Comparison of ENCODE assay signal across 1 cellular context in the genomic region with DNA sequence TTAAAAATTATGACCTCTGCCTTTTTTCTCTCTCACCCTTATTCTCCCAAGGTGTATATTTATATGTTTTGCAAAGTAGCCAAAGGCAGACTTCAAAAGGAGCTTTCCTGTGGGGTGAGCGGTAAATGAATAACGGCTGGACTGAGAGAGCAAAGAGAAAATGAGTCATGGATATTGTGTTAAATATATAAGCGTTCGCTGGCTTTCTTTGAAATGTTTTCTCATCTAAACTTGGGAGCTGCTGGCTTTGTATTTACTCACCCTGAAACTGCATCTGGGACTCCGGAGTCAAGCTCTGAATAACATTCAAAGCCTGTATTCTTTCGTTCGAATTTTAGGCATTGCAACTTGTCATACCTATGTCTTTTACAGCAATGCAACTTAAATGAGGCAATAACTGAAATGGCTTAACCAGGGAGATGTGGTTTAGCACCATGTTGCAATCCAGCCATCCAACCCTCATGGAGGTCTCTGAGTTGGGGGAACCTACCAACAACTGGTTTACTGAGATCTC.
TF ChIP-seq lines count a peak whose summit lies in the region.

No MANE protein-coding gene starts in this region.

TF ChIP-seq in HepG2, 621 proteins besides CTCF, POLR2A, EP300 and RAD21 (continued from another document and continues in another):
- TF ChIP-seq DMAP1 (CRISPR knock-in tag; IDR thresholded peaks at IDR 0.05) (no peak), PHF20 (CRISPR knock-in tag; IDR thresholded peaks at IDR 0.05) (no peak), HOXA9 (CRISPR knock-in tag; IDR thresholded peaks at IDR 0.05; ENCODE audit: borderline replicate concordance) (no peak), SNAPC2 (CRISPR knock-in tag; IDR thresholded peaks at IDR 0.05) (no peak), ZNF891 (CRISPR knock-in tag; IDR thresholded peaks at IDR 0.05) (no peak), ZNF605 (CRISPR knock-in tag; IDR thresholded peaks at IDR 0.05) (no peak), ATRX (CRISPR knock-in tag; IDR thresholded peaks at IDR 0.05; ENCODE audit: borderline replicate concordance) (no peak), CCAR2 (optimal IDR thresholded peaks at IDR 0.05; ENCODE audit: low read depth, low read length) (no peak), RORA (CRISPR knock-in tag; IDR thresholded peaks at IDR 0.05) (no peak), ZNF563 (CRISPR knock-in tag; IDR thresholded peaks at IDR 0.05) (no peak), ZNF496 (CRISPR knock-in tag; IDR thresholded peaks at IDR 0.05; ENCODE audit: insufficient replicate concordance) (no peak), ZSCAN31 (CRISPR knock-in tag; IDR thresholded peaks at IDR 0.05; ENCODE audit: low read depth) (no peak), NR2F6 (IDR thresholded peaks at IDR 0.05) (peak; percentile 90), NR2F6 (CRISPR knock-in tag; IDR thresholded peaks at IDR 0.05) (peak; percentile 80), RBFOX2 (IDR thresholded peaks at IDR 0.05; ENCODE audit: low read depth, low read length) (no peak; the same call in 1 of the 2 replicates), TGIF2 (CRISPR knock-in tag; IDR thresholded peaks at IDR 0.05) (no peak), EED (CRISPR knock-in tag; IDR thresholded peaks at IDR 0.05) (no peak), KLF16 (CRISPR knock-in tag; IDR thresholded peaks at IDR 0.05) (no peak; a peak in 1 of 4 replicates), MAZ (IDR thresholded peaks at IDR 0.05; ENCODE audit: borderline replicate concordance, low read depth, low read length) (no peak), MAZ (CRISPR knock-in tag; IDR thresholded peaks at IDR 0.05; ENCODE audit: low read depth) (0 out of 2 replicates have a peak, but pooled peaks have one; percentile 43), GZF1 (CRISPR knock-in tag; IDR thresholded peaks at IDR 0.05) (0 out of 2 replicates have a peak, but pooled peaks have one; percentile 28), TBP (CRISPR knock-in tag; IDR thresholded peaks at IDR 0.05) (no peak), ZFP90 (CRISPR knock-in tag; IDR thresholded peaks at IDR 0.05; ENCODE audit: borderline replicate concordance) (no peak), KLF15 (CRISPR knock-in tag; IDR thresholded peaks at IDR 0.05; ENCODE audit: borderline replicate concordance) (no peak), ZNF232 (CRISPR knock-in tag; IDR thresholded peaks at IDR 0.05; ENCODE audit: borderline replicate concordance) (no peak)
- TF ChIP-seq, protein P1, sequence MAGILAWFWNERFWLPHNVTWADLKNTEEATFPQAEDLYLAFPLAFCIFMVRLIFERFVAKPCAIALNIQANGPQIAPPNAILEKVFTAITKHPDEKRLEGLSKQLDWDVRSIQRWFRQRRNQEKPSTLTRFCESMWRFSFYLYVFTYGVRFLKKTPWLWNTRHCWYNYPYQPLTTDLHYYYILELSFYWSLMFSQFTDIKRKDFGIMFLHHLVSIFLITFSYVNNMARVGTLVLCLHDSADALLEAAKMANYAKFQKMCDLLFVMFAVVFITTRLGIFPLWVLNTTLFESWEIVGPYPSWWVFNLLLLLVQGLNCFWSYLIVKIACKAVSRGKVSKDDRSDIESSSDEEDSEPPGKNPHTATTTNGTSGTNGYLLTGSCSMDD (CRISPR knock-in tag; IDR thresholded peaks at IDR 0.05) = no peak
- TF ChIP-seq, protein P2, sequence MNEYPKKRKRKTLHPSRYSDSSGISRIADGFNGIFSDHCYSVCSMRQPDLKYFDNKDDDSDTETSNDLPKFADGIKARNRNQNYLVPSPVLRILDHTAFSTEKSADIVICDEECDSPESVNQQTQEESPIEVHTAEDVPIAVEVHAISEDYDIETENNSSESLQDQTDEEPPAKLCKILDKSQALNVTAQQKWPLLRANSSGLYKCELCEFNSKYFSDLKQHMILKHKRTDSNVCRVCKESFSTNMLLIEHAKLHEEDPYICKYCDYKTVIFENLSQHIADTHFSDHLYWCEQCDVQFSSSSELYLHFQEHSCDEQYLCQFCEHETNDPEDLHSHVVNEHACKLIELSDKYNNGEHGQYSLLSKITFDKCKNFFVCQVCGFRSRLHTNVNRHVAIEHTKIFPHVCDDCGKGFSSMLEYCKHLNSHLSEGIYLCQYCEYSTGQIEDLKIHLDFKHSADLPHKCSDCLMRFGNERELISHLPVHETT (CRISPR knock-in tag; conservative IDR thresholded peaks at IDR 0.05) = no peak
- TF ChIP-seq, protein P3, sequence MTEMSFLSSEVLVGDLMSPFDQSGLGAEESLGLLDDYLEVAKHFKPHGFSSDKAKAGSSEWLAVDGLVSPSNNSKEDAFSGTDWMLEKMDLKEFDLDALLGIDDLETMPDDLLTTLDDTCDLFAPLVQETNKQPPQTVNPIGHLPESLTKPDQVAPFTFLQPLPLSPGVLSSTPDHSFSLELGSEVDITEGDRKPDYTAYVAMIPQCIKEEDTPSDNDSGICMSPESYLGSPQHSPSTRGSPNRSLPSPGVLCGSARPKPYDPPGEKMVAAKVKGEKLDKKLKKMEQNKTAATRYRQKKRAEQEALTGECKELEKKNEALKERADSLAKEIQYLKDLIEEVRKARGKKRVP (CRISPR knock-in tag; IDR thresholded peaks at IDR 0.05) = peak in 1 of 2 experiments; percentile 90; a peak in 2 of 4 replicates
- TF ChIP-seq, protein P4, sequence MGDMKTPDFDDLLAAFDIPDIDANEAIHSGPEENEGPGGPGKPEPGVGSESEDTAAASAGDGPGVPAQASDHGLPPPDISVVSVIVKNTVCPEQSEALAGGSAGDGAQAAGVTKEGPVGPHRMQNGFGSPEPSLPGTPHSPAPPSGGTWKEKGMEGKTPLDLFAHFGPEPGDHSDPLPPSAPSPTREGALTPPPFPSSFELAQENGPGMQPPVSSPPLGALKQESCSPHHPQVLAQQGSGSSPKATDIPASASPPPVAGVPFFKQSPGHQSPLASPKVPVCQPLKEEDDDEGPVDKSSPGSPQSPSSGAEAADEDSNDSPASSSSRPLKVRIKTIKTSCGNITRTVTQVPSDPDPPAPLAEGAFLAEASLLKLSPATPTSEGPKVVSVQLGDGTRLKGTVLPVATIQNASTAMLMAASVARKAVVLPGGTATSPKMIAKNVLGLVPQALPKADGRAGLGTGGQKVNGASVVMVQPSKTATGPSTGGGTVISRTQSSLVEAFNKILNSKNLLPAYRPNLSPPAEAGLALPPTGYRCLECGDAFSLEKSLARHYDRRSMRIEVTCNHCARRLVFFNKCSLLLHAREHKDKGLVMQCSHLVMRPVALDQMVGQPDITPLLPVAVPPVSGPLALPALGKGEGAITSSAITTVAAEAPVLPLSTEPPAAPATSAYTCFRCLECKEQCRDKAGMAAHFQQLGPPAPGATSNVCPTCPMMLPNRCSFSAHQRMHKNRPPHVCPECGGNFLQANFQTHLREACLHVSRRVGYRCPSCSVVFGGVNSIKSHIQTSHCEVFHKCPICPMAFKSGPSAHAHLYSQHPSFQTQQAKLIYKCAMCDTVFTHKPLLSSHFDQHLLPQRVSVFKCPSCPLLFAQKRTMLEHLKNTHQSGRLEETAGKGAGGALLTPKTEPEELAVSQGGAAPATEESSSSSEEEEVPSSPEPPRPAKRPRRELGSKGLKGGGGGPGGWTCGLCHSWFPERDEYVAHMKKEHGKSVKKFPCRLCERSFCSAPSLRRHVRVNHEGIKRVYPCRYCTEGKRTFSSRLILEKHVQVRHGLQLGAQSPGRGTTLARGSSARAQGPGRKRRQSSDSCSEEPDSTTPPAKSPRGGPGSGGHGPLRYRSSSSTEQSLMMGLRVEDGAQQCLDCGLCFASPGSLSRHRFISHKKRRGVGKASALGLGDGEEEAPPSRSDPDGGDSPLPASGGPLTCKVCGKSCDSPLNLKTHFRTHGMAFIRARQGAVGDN (CRISPR knock-in tag; IDR thresholded peaks at IDR 0.05) = no peak
- TF ChIP-seq, protein P5, sequence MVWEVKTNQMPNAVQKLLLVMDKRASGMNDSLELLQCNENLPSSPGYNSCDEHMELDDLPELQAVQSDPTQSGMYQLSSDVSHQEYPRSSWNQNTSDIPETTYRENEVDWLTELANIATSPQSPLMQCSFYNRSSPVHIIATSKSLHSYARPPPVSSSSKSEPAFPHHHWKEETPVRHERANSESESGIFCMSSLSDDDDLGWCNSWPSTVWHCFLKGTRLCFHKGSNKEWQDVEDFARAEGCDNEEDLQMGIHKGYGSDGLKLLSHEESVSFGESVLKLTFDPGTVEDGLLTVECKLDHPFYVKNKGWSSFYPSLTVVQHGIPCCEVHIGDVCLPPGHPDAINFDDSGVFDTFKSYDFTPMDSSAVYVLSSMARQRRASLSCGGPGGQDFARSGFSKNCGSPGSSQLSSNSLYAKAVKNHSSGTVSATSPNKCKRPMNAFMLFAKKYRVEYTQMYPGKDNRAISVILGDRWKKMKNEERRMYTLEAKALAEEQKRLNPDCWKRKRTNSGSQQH (CRISPR knock-in tag; IDR thresholded peaks at IDR 0.05; ENCODE audit: low read depth) = no peak
- TF ChIP-seq, protein P6, sequence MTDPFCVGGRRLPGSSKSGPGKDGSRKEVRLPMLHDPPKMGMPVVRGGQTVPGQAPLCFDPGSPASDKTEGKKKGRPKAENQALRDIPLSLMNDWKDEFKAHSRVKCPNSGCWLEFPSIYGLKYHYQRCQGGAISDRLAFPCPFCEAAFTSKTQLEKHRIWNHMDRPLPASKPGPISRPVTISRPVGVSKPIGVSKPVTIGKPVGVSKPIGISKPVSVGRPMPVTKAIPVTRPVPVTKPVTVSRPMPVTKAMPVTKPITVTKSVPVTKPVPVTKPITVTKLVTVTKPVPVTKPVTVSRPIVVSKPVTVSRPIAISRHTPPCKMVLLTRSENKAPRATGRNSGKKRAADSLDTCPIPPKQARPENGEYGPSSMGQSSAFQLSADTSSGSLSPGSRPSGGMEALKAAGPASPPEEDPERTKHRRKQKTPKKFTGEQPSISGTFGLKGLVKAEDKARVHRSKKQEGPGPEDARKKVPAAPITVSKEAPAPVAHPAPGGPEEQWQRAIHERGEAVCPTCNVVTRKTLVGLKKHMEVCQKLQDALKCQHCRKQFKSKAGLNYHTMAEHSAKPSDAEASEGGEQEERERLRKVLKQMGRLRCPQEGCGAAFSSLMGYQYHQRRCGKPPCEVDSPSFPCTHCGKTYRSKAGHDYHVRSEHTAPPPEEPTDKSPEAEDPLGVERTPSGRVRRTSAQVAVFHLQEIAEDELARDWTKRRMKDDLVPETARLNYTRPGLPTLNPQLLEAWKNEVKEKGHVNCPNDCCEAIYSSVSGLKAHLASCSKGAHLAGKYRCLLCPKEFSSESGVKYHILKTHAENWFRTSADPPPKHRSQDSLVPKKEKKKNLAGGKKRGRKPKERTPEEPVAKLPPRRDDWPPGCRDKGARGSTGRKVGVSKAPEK (CRISPR knock-in tag; IDR thresholded peaks at IDR 0.05; ENCODE audit: borderline replicate concordance) = 0 out of 2 replicates have a peak, but pooled peaks have one; percentile 46
- TF ChIP-seq, protein P7, sequence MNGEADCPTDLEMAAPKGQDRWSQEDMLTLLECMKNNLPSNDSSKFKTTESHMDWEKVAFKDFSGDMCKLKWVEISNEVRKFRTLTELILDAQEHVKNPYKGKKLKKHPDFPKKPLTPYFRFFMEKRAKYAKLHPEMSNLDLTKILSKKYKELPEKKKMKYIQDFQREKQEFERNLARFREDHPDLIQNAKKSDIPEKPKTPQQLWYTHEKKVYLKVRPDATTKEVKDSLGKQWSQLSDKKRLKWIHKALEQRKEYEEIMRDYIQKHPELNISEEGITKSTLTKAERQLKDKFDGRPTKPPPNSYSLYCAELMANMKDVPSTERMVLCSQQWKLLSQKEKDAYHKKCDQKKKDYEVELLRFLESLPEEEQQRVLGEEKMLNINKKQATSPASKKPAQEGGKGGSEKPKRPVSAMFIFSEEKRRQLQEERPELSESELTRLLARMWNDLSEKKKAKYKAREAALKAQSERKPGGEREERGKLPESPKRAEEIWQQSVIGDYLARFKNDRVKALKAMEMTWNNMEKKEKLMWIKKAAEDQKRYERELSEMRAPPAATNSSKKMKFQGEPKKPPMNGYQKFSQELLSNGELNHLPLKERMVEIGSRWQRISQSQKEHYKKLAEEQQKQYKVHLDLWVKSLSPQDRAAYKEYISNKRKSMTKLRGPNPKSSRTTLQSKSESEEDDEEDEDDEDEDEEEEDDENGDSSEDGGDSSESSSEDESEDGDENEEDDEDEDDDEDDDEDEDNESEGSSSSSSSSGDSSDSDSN (CRISPR knock-in tag; IDR thresholded peaks at IDR 0.05) = 0 out of 2 replicates have a peak, but pooled peaks have one; percentile 34
- TF ChIP-seq, protein P8, sequence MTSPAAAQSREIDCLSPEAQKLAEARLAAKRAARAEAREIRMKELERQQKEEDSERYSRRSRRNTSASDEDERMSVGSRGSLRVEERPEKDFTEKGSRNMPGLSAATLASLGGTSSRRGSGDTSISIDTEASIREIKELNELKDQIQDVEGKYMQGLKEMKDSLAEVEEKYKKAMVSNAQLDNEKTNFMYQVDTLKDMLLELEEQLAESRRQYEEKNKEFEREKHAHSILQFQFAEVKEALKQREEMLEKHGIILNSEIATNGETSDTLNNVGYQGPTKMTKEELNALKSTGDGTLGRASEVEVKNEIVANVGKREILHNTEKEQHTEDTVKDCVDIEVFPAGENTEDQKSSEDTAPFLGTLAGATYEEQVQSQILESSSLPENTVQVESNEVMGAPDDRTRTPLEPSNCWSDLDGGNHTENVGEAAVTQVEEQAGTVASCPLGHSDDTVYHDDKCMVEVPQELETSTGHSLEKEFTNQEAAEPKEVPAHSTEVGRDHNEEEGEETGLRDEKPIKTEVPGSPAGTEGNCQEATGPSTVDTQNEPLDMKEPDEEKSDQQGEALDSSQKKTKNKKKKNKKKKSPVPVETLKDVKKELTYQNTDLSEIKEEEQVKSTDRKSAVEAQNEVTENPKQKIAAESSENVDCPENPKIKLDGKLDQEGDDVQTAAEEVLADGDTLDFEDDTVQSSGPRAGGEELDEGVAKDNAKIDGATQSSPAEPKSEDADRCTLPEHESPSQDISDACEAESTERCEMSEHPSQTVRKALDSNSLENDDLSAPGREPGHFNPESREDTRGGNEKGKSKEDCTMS (CRISPR knock-in tag; conservative IDR thresholded peaks at IDR 0.05) = no peak
- TF ChIP-seq, protein P9, sequence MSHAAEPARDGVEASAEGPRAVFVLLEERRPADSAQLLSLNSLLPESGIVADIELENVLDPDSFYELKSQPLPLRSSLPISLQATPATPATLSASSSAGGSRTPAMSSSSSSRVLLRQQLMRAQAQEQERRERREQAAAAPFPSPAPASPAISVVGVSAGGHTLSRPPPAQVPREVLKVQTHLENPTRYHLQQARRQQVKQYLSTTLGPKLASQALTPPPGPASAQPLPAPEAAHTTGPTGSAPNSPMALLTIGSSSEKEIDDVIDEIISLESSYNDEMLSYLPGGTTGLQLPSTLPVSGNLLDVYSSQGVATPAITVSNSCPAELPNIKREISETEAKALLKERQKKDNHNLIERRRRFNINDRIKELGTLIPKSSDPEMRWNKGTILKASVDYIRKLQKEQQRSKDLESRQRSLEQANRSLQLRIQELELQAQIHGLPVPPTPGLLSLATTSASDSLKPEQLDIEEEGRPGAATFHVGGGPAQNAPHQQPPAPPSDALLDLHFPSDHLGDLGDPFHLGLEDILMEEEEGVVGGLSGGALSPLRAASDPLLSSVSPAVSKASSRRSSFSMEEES (CRISPR knock-in tag; IDR thresholded peaks at IDR 0.05) = peak; percentile 49; the same call in 1 of the 2 replicates
- TF ChIP-seq, protein P10, sequence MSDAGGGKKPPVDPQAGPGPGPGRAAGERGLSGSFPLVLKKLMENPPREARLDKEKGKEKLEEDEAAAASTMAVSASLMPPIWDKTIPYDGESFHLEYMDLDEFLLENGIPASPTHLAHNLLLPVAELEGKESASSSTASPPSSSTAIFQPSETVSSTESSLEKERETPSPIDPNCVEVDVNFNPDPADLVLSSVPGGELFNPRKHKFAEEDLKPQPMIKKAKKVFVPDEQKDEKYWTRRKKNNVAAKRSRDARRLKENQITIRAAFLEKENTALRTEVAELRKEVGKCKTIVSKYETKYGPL (CRISPR knock-in tag; IDR thresholded peaks at IDR 0.05) = no peak
